In genomic region chr5:134758504-134759341, GRCh38 we compare ENCODE assay signal across 8 cellular contexts. TPM values are rescaled to one million over a fixed set of nuclear protein-coding genes. Genes with fewer than 3 reads are reported as not detected.
DNase-seq lines count a peak whose midpoint lies in the region; ATAC-seq and TF ChIP-seq lines count a peak whose summit lies in the region.

DDX46 (plus strand) TSS chr5:134758779; CDS start chr5:134758939, 160 bp downstream.

- no peak within 1 kb of the TSS for H2AK5ac ChIP-seq in mesendoderm (ENCODE audit: low read length)

- no peak within 1 kb of the TSS for H3K4ac ChIP-seq in mesendoderm (ENCODE audit: low read depth, low read length)

- peak within 1 kb of the TSS; percentile 88 for H3K4me2 ChIP-seq in mesendoderm (ENCODE audit: low read length)

- peak within 1 kb of the TSS; percentile 98 for H3K4me3 ChIP-seq in mesendoderm (ENCODE audit: low read length)

- H3K27ac Mint-ChIP-seq in effector memory CD8-positive, alpha-beta T cell, result peak within 1 kb of the TSS; percentile 97 to 98

- H3K4me1 ChIP-seq in mesendoderm (ENCODE audit: control insufficient read depth, low read depth, low read length), result no peaks in the 10 kb centered on the region

- no peak within 1 kb of the TSS for H4K5ac ChIP-seq in mesendoderm (ENCODE audit: low read length)

- H3K4me3 Mint-ChIP-seq in effector memory CD8-positive, alpha-beta T cell, result peak within 1 kb of the TSS; percentile 99 to 100

- H3K23ac ChIP-seq in mesendoderm (ENCODE audit: low read length), result no peak within 1 kb of the TSS

- H3K56ac ChIP-seq in mesendoderm (ENCODE audit: low read length), result peak within 1 kb of the TSS; percentile 99

- no peak within 1 kb of the TSS for H2BK15ac ChIP-seq in mesendoderm (replicated peaks; ENCODE audit: low read depth)

- WGBS in mesendoderm (ENCODE audit: extremely low coverage, insufficient coverage, low lambda C conversion rate), result no CpG with 5 or more reads among the region's 73 CpGs

- ATAC-seq in effector memory CD8-positive, alpha-beta T cell (replicated peaks), result peak; percentile 98

- peak within 1 kb of the TSS; percentile 95 for H4K8ac ChIP-seq in mesendoderm (ENCODE audit: low read depth, low read length)

- H3K79me2 ChIP-seq in mesendoderm (ENCODE audit: control insufficient read depth, insufficient read depth, low read length), result peaks cover 43% of the 10 kb centered on the region

- peak within 1 kb of the TSS; percentile 98 for H3K9ac ChIP-seq in mesendoderm (ENCODE audit: low read length)

- no peaks in the 10 kb centered on the region for H3K27me3 Mint-ChIP-seq in effector memory CD8-positive, alpha-beta T cell

- H3K79me1 ChIP-seq in mesendoderm (ENCODE audit: low read length), result peaks cover 4% of the 10 kb centered on the region

- no peak within 1 kb of the TSS for H2BK120ac ChIP-seq in mesendoderm (ENCODE audit: low read depth, low read length)

- peak within 1 kb of the TSS; percentile 52 for H3K18ac ChIP-seq in mesendoderm (ENCODE audit: low read length)

- peaks cover 16% of the 10 kb centered on the region for H3K36me3 Mint-ChIP-seq in effector memory CD8-positive, alpha-beta T cell (ENCODE audit: insufficient read depth)

- H3K9me3 Mint-ChIP-seq in effector memory CD8-positive, alpha-beta T cell, result no peaks in the 10 kb centered on the region

- H3K36me3 ChIP-seq in mesendoderm (ENCODE audit: control insufficient read depth, insufficient read depth, low read length), result peaks cover under 1% of the 10 kb centered on the region

- H3K4me1 Mint-ChIP-seq in effector memory CD8-positive, alpha-beta T cell (ENCODE audit: low read depth in 2 of 2), result peaks cover 19 to 27% of the 10 kb centered on the region in 2 donors

- H3K27me3 ChIP-seq in mesendoderm (ENCODE audit: insufficient read depth, low read length, poor library complexity), result no peaks in the 10 kb centered on the region

- DNase-seq in COR-L47 (lab: John Stamatoyannopoulos, UW) (peak; percentile 96), GM20000 (ENCODE audit: low spot score) (peak; percentile 96), HT1080 (ENCODE audit: low read depth) (peak; percentile 94), NOMO-1 (lab: John Stamatoyannopoulos, UW; ENCODE audit: unreplicated experiment in 2 of 2) (peak; percentile 94 to 96), mesendoderm (peak; percentile 97)
- peak; percentile 82 to 88 for DNase-seq in activated CD8-positive, alpha-beta memory T cell treated with anti-CD3 and anti-CD28 coated beads for 4 hours (ENCODE audit: low read depth in 2 of 2)
- peak; percentile 93 to 94 (median 94) for DNase-seq in effector memory CD8-positive, alpha-beta T cell
- DNase-seq in stimulated activated CD8-positive, alpha-beta memory T cell treated with anti-CD3 and anti-CD28 coated beads, Interleukin-15, amount 100 ng/mL, for 1 hour (ENCODE audit: low read depth), result peak; percentile 89

- no peak within 1 kb of the TSS for H3K27ac ChIP-seq in mesendoderm (ENCODE audit: low read depth, low read length)

- no peak within 1 kb of the TSS for H2BK5ac ChIP-seq in mesendoderm (ENCODE audit: low read length)

- peak; percentile 88 for TF ChIP-seq CTCF in GM20000 (IDR thresholded peaks at IDR 0.05; ENCODE audit: extremely low read depth, missing control alignments)

RNA-seq across cellular contexts. Expression of gene DDX46, which starts in this region (rescaled TPM):
- 40.3 and 47.3 TPM in 2 replicates for total RNA-seq in HT1080 (2014; rRNA removed; shearing (Covaris generic))
- 43.2 and 53.5 TPM in 2 replicates for polyA plus RNA-seq in HT1080 (2015; cell fraction: cytosol; rRNA removed)
- 139 and 148 TPM in 2 replicates for polyA plus RNA-seq in HT1080 (2015; cell fraction: nucleus; rRNA removed)
- polyA plus RNA-seq in mesendoderm (2013, experiment 1 of 2), result 72.3 TPM
- polyA plus RNA-seq in mesendoderm (2013, experiment 2 of 2), result 72.1 TPM
